8 cellular contexts compared by ENCODE assay signal in genomic region chr11:504053-504993, GRCh38. TPM values are rescaled to one million over a fixed set of nuclear protein-coding genes. Genes with fewer than 3 reads are reported as not detected.
DNase-seq lines count a peak whose midpoint lies in the region; ATAC-seq and TF ChIP-seq lines count a peak whose summit lies in the region.

No MANE protein-coding gene starts in this region.

- H3K9ac ChIP-seq in HUES6 (ENCODE audit: low read length) (peak overlapping the region; percentile 62), subcutaneous abdominal adipose tissue (ENCODE audit: low read length in 5 of 5) (peak overlapping the region; percentile 62 to 80 (median 73))

- peak overlapping the region; percentile 76 for H3K4me3 ChIP-seq in AG09309 (ENCODE audit: control insufficient read depth, low read depth, low read length)
- peak overlapping the region; percentile 56 for H3K4me3 ChIP-seq in HUES6 (ENCODE audit: low read depth, low read length)
- peak overlapping the region; percentile 41 for H3K4me3 ChIP-seq in kidney epithelial cell (ENCODE audit: low read depth, low read length)
- peak overlapping the region; percentile 60 to 86 (median 78) for H3K4me3 ChIP-seq in subcutaneous abdominal adipose tissue (ENCODE audit: low read depth in 1 of 5, low read length in 5 of 5)

- H3K36me3 ChIP-seq in HUES6 (ENCODE audit: control insufficient read depth, insufficient read depth, low read length) (peaks cover 31% of the 10 kb centered on the region), kidney epithelial cell (ENCODE audit: control insufficient read depth, insufficient read depth, low read length) (peaks cover 4% of the 10 kb centered on the region), subcutaneous abdominal adipose tissue (ENCODE audit: control insufficient read depth in 5 of 5, insufficient read depth in 5 of 5, low read length in 5 of 5) (peaks cover 0 to 34% (median 30%) of the 10 kb centered on the region in 5 donors)

- H3K27me3 ChIP-seq in HUES6 (ENCODE audit: control insufficient read depth, insufficient read depth, low read length), result no peaks in the 10 kb centered on the region
- H3K27me3 ChIP-seq in kidney epithelial cell (ENCODE audit: control insufficient read depth, insufficient read depth, low read length), result no peaks in the 10 kb centered on the region
- no peaks in the 10 kb centered on the region for H3K27me3 ChIP-seq in subcutaneous abdominal adipose tissue (ENCODE audit: control insufficient read depth in 5 of 5, insufficient read depth in 4 of 5, low read length in 5 of 5)

- no peak for ATAC-seq in HG02938 (IDR thresholded peaks at IDR 0.05; ENCODE audit: unreplicated experiment)

- H3K4me1 ChIP-seq in HUES6 (ENCODE audit: control insufficient read depth, insufficient read depth, low read length) (no peaks in the 10 kb centered on the region; the same call in 1 of the 2 replicates), subcutaneous abdominal adipose tissue (ENCODE audit: control insufficient read depth in 5 of 5, insufficient read depth in 5 of 5, low read length in 5 of 5) (peaks cover 5 to 56% (median 51%) of the 10 kb centered on the region in 5 donors)

- H3K27ac ChIP-seq in HUES6 (ENCODE audit: low read depth, low read length) (no peak overlapping the region), subcutaneous abdominal adipose tissue (ENCODE audit: low read depth, low read length) (peak overlapping the region; percentile 99)

- DNase-seq in AG09309 (ENCODE audit: low read depth), result no peak
- DNase-seq in astrocyte of the hippocampus (ENCODE audit: low read depth, low spot score), result peak; percentile 47
- DNase-seq in kidney epithelial cell (ENCODE audit: low read depth), result no peak
- DNase-seq in amniotic stem cell (lab: John Stamatoyannopoulos, UW), result no peak
- no peak for DNase-seq in activated gamma-delta T cell treated with Interleukin-2 at 50 U/mL for 16 hours

- TF ChIP-seq CTCF in AG09309 (IDR thresholded peaks at IDR 0.05; ENCODE audit: control insufficient read depth, insufficient read depth, low read depth, low read length, missing control alignments) (no peak), kidney epithelial cell (IDR thresholded peaks at IDR 0.05; ENCODE audit: insufficient read depth, low read length, poor library complexity, severe bottlenecking) (no peak)

- H3K9me3 ChIP-seq in HUES6 (ENCODE audit: control insufficient read depth, insufficient read depth, low read depth, low read length), result no peaks in the 10 kb centered on the region
- H3K9me3 ChIP-seq in subcutaneous abdominal adipose tissue (ENCODE audit: control insufficient read depth in 5 of 5, low read length in 5 of 5), result no peaks in the 10 kb centered on the region

RNA-seq across cellular contexts. Expression of gene RNH1, which starts 2.7 kb away (rescaled TPM):
- total RNA-seq in kidney epithelial cell, result 229 and 251 TPM in 2 replicates

RNA-seq across cellular contexts. Expression of gene HRAS, which starts 31.1 kb away (rescaled TPM):
- total RNA-seq in kidney epithelial cell, result 83.7 and 96.1 TPM in 2 replicates

RNA-seq across cellular contexts. Expression of gene LRRC56, which starts 33.0 kb away (rescaled TPM):
- 1.6 and 1.9 TPM in 2 replicates for total RNA-seq in kidney epithelial cell

RNA-seq across cellular contexts. Expression of gene PTDSS2, which starts 54.2 kb away (rescaled TPM):
- total RNA-seq in kidney epithelial cell, result 81.1 and 96.3 TPM in 2 replicates

RNA-seq across cellular contexts. Expression of gene LMNTD2, which starts 56.2 kb away (rescaled TPM):
- total RNA-seq in kidney epithelial cell, result 1.9 and 4.7 TPM in 2 replicates
